Comparison of ENCODE assay signal across 2 cellular contexts in genomic region chrX:154295664-154296310, GRCh38.
TF ChIP-seq lines count a peak whose summit lies in the region.

Gene TKTL1 (plus strand): TSS chrX:154295795. CDS start chrX:154295860, 65 bp downstream.

TF ChIP-seq in K562, 482 proteins besides CTCF, POLR2A, EP300 and RAD21:
- peak in 1 of 3 experiments; percentile 24 for TF ChIP-seq YY1 (IDR thresholded peaks at IDR 0.05; ENCODE audit: borderline replicate concordance in 1 of 3, control insufficient read depth in 1 of 3, extremely low read depth in 1 of 3, insufficient read depth in 3 of 3, insufficient read length in 1 of 3, insufficient replicate concordance in 2 of 3, low read depth in 1 of 3, low read length in 2 of 3)
- no peak for TF ChIP-seq NONO (IDR thresholded peaks at IDR 0.05; ENCODE audit: low read depth in 2 of 2, low read length in 1 of 2)
- TF ChIP-seq PURB (CRISPR knock-in tag; IDR thresholded peaks at IDR 0.05; ENCODE audit: low read depth) = no peak
- TF ChIP-seq ZFP36 (IDR thresholded peaks at IDR 0.05; ENCODE audit: low read depth, low read length, partially characterized antibody) = peak; percentile 72

TF ChIP-seq in SK-N-SH, 30 proteins besides CTCF, POLR2A, EP300 and RAD21:
- TF ChIP-seq MAX (IDR thresholded peaks at IDR 0.05; ENCODE audit: low read depth) (no peak), TEAD4 (IDR thresholded peaks at IDR 0.05; ENCODE audit: borderline replicate concordance, insufficient read depth) (no peak)
